Comparison of ENCODE assay signal across 8 cellular contexts in the genomic region with DNA sequence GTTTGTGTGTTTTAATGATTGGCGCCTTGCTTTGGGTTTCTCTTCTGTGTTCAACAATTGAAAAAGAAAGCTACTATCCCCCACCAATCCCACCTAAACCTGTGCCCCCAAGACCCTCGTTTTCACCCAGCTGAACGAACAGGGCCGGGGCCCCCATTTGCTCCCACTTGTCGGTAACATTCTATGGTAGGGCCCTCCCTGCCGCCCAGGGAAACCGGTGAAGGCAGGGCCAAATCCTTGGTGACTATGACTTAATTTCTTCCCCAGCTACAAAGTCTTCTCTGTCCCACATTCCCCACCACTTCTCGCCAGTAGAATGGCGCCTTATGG. TPM values are rescaled to one million over a fixed set of nuclear protein-coding genes. Genes with fewer than 3 reads are reported as not detected.
DNase-seq lines count a peak whose midpoint lies in the region; ATAC-seq, FAIRE-seq and TF ChIP-seq lines count a peak whose summit lies in the region.

No MANE protein-coding gene starts in this region.

- H3K36me3 ChIP-seq in fibroblast of lung (ENCODE audit: control insufficient read depth, insufficient read depth, low read length) (peaks cover 12% of the 10 kb centered on the region), rectal smooth muscle tissue (ENCODE audit: control insufficient read depth, insufficient read depth, low read length) (peaks cover 25% of the 10 kb centered on the region)

- H3K4me1 ChIP-seq in fibroblast of lung (ENCODE audit: control insufficient read depth, extremely low read depth, insufficient read depth, low read length): peaks cover 5% of the 10 kb centered on the region
- H3K4me1 ChIP-seq in rectal smooth muscle tissue (ENCODE audit: control insufficient read depth, insufficient read depth, low read length): peaks cover 14% of the 10 kb centered on the region

- H3K27ac ChIP-seq in fibroblast of lung (ENCODE audit: insufficient read depth, low read length): peak overlapping the region; percentile 81
- peak overlapping the region; percentile 84 for H3K27ac ChIP-seq in rectal smooth muscle tissue (ENCODE audit: low read depth, low read length)

- H3K9ac ChIP-seq in fibroblast of lung (ENCODE audit: insufficient read depth, low read length): peak overlapping the region; percentile 25
- H3K9ac ChIP-seq in rectal smooth muscle tissue (ENCODE audit: low read length): peak overlapping the region; percentile 74

- peak overlapping the region; percentile 71 for H2AFZ ChIP-seq in fibroblast of lung (ENCODE audit: low read length)

- no peaks in the 10 kb centered on the region for H3K9me3 ChIP-seq in fibroblast of lung (ENCODE audit: control insufficient read depth, insufficient read depth, low read depth, low read length)

- DNase-seq in fibroblast of lung (ENCODE audit: low read depth in 2 of 2) (no peak), H54 (ENCODE audit: insufficient read length, low spot score) (no peak), middle frontal gyrus (ENCODE audit: extremely low spot score, low spot score) (no peak)

- no peaks in the 10 kb centered on the region for H4K20me1 ChIP-seq in fibroblast of lung (ENCODE audit: control insufficient read depth, extremely low read depth, insufficient read depth, low read length)

- H3K4me3 ChIP-seq in fibroblast of lung (replicated peaks in 1 of 4; ENCODE audit: control extremely low read depth in 1 of 4, insufficient read depth in 1 of 4, low read depth in 3 of 4, low read length in 4 of 4): peak overlapping the region; percentile 62 to 99 (median 95)
- H3K4me3 ChIP-seq in rectal smooth muscle tissue (ENCODE audit: low read length): peak overlapping the region; percentile 88

- peak overlapping the region; percentile 85 for H3K4me2 ChIP-seq in fibroblast of lung (ENCODE audit: extremely low read depth, insufficient read depth, low read length)

- no peaks in the 10 kb centered on the region for H3K27me3 ChIP-seq in fibroblast of lung (ENCODE audit: control insufficient read depth, insufficient read depth, low read length)
- H3K27me3 ChIP-seq in rectal smooth muscle tissue (ENCODE audit: control insufficient read depth, insufficient read depth, low read length): no peaks in the 10 kb centered on the region

- FAIRE-seq in H54 (lab: Jason Lieb, UNC): no peak

- no peak for TF ChIP-seq CTCF in fibroblast of lung (conservative IDR thresholded peaks at IDR 0.05 in 1 of 2, IDR thresholded peaks at IDR 0.05 in 1 of 2; ENCODE audit: low read depth in 1 of 2, low read length in 2 of 2)

- no peak for TF ChIP-seq POLR2A in H54 (IDR thresholded peaks at IDR 0.05; ENCODE audit: low read depth, low read length)

- peak; percentile 9 for ATAC-seq in GM19023 (IDR thresholded peaks at IDR 0.05; ENCODE audit: unreplicated experiment)
- ATAC-seq in SK-N-SH treated with all-trans-retinoic acid at 6 μM for 48 hours: peak; percentile 22
- no peak for ATAC-seq in GM21381 (IDR thresholded peaks at IDR 0.05; ENCODE audit: unreplicated experiment)
- ATAC-seq in HG02763 (IDR thresholded peaks at IDR 0.05; ENCODE audit: unreplicated experiment): no peak

- peaks cover 15% of the 10 kb centered on the region for H3K79me2 ChIP-seq in fibroblast of lung (ENCODE audit: control insufficient read depth, insufficient read depth, low read length)

TF ChIP-seq in SK-N-SH treated with all-trans-retinoic acid at 6 μM for 48 hours, 23 proteins besides CTCF, POLR2A, EP300 and RAD21:
- TF ChIP-seq ZC3H10 (CRISPR knock-in tag; IDR thresholded peaks at IDR 0.05) (no peak), TOX (CRISPR knock-in tag; IDR thresholded peaks at IDR 0.05; ENCODE audit: borderline replicate concordance) (no peak), OSR1 (CRISPR knock-in tag; IDR thresholded peaks at IDR 0.05) (no peak), ARNTL (CRISPR knock-in tag; IDR thresholded peaks at IDR 0.05; ENCODE audit: borderline replicate concordance, low read depth) (no peak), ESRRG (CRISPR knock-in tag; IDR thresholded peaks at IDR 0.05) (no peak), ZNF70 (CRISPR knock-in tag; IDR thresholded peaks at IDR 0.05) (no peak), TCF4 (CRISPR knock-in tag; IDR thresholded peaks at IDR 0.05; ENCODE audit: borderline replicate concordance) (no peak), RARB (CRISPR knock-in tag; IDR thresholded peaks at IDR 0.05) (no peak), ZNF565 (CRISPR knock-in tag; conservative IDR thresholded peaks at IDR 0.05; ENCODE audit: low read depth) (no peak), ZFP30 (CRISPR knock-in tag; IDR thresholded peaks at IDR 0.05) (no peak), GLIS3 (CRISPR knock-in tag; IDR thresholded peaks at IDR 0.05) (no peak), ZFP3 (CRISPR knock-in tag; IDR thresholded peaks at IDR 0.05) (no peak), CSDC2 (CRISPR knock-in tag; IDR thresholded peaks at IDR 0.05) (no peak), SNAI2 (CRISPR knock-in tag; IDR thresholded peaks at IDR 0.05) (no peak), BACH2 (CRISPR knock-in tag; IDR thresholded peaks at IDR 0.05; ENCODE audit: borderline replicate concordance) (no peak)
- TF ChIP-seq, protein P1, sequence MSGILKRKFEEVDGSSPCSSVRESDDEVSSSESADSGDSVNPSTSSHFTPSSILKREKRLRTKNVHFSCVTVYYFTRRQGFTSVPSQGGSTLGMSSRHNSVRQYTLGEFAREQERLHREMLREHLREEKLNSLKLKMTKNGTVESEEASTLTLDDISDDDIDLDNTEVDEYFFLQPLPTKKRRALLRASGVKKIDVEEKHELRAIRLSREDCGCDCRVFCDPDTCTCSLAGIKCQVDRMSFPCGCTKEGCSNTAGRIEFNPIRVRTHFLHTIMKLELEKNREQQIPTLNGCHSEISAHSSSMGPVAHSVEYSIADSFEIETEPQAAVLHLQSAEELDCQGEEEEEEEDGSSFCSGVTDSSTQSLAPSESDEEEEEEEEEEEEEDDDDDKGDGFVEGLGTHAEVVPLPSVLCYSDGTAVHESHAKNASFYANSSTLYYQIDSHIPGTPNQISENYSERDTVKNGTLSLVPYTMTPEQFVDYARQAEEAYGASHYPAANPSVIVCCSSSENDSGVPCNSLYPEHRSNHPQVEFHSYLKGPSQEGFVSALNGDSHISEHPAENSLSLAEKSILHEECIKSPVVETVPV (CRISPR knock-in tag; IDR thresholded peaks at IDR 0.05): no peak
- TF ChIP-seq, protein P2, sequence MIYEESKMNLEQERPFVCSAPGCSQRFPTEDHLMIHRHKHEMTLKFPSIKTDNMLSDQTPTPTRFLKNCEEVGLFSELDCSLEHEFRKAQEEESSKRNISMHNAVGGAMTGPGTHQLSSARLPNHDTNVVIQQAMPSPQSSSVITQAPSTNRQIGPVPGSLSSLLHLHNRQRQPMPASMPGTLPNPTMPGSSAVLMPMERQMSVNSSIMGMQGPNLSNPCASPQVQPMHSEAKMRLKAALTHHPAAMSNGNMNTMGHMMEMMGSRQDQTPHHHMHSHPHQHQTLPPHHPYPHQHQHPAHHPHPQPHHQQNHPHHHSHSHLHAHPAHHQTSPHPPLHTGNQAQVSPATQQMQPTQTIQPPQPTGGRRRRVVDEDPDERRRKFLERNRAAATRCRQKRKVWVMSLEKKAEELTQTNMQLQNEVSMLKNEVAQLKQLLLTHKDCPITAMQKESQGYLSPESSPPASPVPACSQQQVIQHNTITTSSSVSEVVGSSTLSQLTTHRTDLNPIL (CRISPR knock-in tag; IDR thresholded peaks at IDR 0.05; ENCODE audit: low read depth): no peak
- TF ChIP-seq, protein P3, sequence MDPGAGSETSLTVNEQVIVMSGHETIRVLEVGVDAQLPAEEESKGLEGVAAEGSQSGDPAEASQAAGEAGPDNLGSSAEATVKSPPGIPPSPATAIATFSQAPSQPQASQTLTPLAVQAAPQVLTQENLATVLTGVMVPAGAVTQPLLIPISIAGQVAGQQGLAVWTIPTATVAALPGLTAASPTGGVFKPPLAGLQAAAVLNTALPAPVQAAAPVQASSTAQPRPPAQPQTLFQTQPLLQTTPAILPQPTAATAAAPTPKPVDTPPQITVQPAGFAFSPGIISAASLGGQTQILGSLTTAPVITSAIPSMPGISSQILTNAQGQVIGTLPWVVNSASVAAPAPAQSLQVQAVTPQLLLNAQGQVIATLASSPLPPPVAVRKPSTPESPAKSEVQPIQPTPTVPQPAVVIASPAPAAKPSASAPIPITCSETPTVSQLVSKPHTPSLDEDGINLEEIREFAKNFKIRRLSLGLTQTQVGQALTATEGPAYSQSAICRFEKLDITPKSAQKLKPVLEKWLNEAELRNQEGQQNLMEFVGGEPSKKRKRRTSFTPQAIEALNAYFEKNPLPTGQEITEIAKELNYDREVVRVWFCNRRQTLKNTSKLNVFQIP (CRISPR knock-in tag; IDR thresholded peaks at IDR 0.05; ENCODE audit: borderline replicate concordance, low read depth): no peak

RNA-seq across cellular contexts. Expression of a gene that starts 0.6 kb away (rescaled TPM):
- 39.8 and 49.4 TPM in 2 replicates for total RNA-seq in fibroblast of lung
- 65.0 and 102 TPM in 2 replicates for polyA plus RNA-seq in fibroblast of lung
- polyA plus RNA-seq in fibroblast of lung (2012): 65.1 and 91.1 TPM in 2 replicates
- 338 and 339 TPM in 2 replicates for polyA minus RNA-seq in fibroblast of lung (ENCODE audit: low replicate concordance)

RNA-seq across cellular contexts. Expression of a gene that starts 19.2 kb away (rescaled TPM):
- total RNA-seq in fibroblast of lung: 4.1 and 4.6 TPM in 2 replicates
- polyA plus RNA-seq in fibroblast of lung: 2.0 and 2.6 TPM in 2 replicates
- 1.2 and 1.4 TPM in 2 replicates for polyA plus RNA-seq in fibroblast of lung (2012)
- polyA minus RNA-seq in fibroblast of lung (ENCODE audit: low replicate concordance): 7.2 and 7.4 TPM in 2 replicates

RNA-seq across cellular contexts. Expression of a gene that starts 29.6 kb away (rescaled TPM):
- 0.51 and 4.3 TPM in 2 replicates for total RNA-seq in fibroblast of lung
- 8.4 and 34.6 TPM in 2 replicates for polyA plus RNA-seq in fibroblast of lung
- polyA plus RNA-seq in fibroblast of lung (2012): 5.2 and 18.8 TPM in 2 replicates
- polyA minus RNA-seq in fibroblast of lung (ENCODE audit: low replicate concordance): 9.2 and 54.9 TPM in 2 replicates

RNA-seq across cellular contexts. Expression of a gene that starts 39.9 kb away (rescaled TPM):
- 85.3 and 101 TPM in 2 replicates for total RNA-seq in fibroblast of lung
- polyA plus RNA-seq in fibroblast of lung: 57.4 and 67.8 TPM in 2 replicates
- 36.4 and 48.2 TPM in 2 replicates for polyA plus RNA-seq in fibroblast of lung (2012)
- polyA minus RNA-seq in fibroblast of lung (ENCODE audit: low replicate concordance): 124 and 152 TPM in 2 replicates

RNA-seq across cellular contexts. Expression of a gene that starts 40.1 kb away (rescaled TPM):
- 15.2 and 20.8 TPM in 2 replicates for total RNA-seq in fibroblast of lung
- polyA plus RNA-seq in fibroblast of lung: 48.0 and 54.8 TPM in 2 replicates
- polyA plus RNA-seq in fibroblast of lung (2012): 38.2 and 39.0 TPM in 2 replicates
- 147 and 217 TPM in 2 replicates for polyA minus RNA-seq in fibroblast of lung (ENCODE audit: low replicate concordance)

Comparison
In these comparisons a context has a peak if more than half of its experiments do, and no peak if none do; other contexts are left out.
1. ATAC-seq: peak in GM19023 (single experiment) and SK-N-SH treated with all-trans-retinoic acid at 6 μM for 48 hours (single experiment); none in GM21381 (single experiment) and HG02763 (single experiment).